11 cellular contexts compared by ENCODE assay signal in the genomic region with DNA sequence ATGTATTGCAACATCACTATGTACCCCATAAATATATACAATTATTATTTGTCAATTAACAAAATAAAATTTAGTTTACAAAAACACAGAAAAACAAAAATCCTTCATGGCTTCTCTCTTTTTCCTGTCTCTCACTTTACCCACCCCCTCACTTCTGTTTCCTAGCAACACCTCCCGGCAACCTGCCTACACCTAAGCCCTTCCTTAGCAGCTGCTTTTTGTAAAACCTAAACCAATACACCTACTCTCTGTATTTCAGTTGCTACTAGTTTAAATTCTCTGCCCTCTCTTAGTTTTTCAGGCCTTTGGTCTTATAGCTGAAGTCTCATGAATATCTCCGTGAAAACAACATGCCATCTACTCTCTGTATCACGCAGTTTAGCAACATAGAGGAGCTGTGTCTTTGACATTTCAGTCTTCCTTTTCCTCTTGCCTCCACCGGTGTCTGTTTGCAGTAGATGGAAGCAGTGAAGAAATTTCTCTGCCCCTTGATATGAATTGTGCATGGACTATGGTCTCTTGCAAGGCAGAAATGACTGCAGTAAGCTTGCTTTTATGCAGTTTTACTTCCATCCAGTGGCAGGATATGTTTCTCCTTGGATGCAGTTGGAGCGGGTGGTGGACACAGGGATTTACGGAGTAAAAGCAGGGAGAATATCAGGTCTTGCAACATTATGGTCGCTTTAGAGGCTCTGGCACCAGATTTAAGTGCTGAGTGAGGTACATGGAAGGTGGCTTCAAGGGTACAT. TPM values are rescaled to one million over a fixed set of nuclear protein-coding genes. Genes with fewer than 3 reads are reported as not detected.
DNase-seq lines count a peak whose midpoint lies in the region; ATAC-seq and TF ChIP-seq lines count a peak whose summit lies in the region.
"Had no signal": no experiment of that assay in that cellular context is flagged by ENCODE, and none has a peak within 500 bp of the region (broad histone marks: within the 10 kb centered on the region; RNA-seq: fewer than 3 reads in every experiment).

No MANE protein-coding gene starts in this region.

- H3K4me3 Mint-ChIP-seq in mesothelial cell of epicardium: no peak overlapping the region
- H3K4me3 Mint-ChIP-seq: CD4-positive, CD25-positive, alpha-beta regulatory T cell had no signal

- BruUV-seq in PC-9 (replicated peaks; lab: Mats Ljungman, UMichigan): no TSS peak

- CTCF ChIA-PET in PC-9 (lab: Charles Lee): interaction anchor here (0.5 kb wide), 1 partner anchor 66 kb away, joined by 5 read pairs; no protein-coding TSS in a partner anchor

- no peaks in the 10 kb centered on the region for H3F3A ChIP-seq in PC-9 (ENCODE audit: insufficient read depth, low read depth)

- no peak for TF ChIP-seq POLR2A in transverse colon (IDR thresholded peaks at IDR 0.05)

- no peaks in the 10 kb centered on the region for H3K79me2 ChIP-seq in PC-9 (ENCODE audit: low read depth)

- no peaks in the 10 kb centered on the region for H3K9me3 ChIP-seq in transverse colon
- no peaks in the 10 kb centered on the region for H3K9me3 ChIP-seq in PC-9 (ENCODE audit: insufficient read depth, low read depth)
- H3K9me3 ChIP-seq: esophagus squamous epithelium had no signal

- H3K9me2 ChIP-seq in PC-9 (ENCODE audit: insufficient read depth): no peaks in the 10 kb centered on the region

- intact Hi-C loops in transverse colon (cut with DNase I; ENCODE audit: low total_unique reads): no loop called here
- intact Hi-C loops in PC-9 (cut with micrococcal nuclease; ENCODE audit: unreplicated experiment): no loop called here

- DNase-seq in GM13976 (ENCODE audit: low spot score) (peak; percentile 39), NCI-H146 (lab: John Stamatoyannopoulos, UW) (peak; percentile 59), mesothelial cell of epicardium (ENCODE audit: low spot score in 2 of 2, unreplicated experiment in 2 of 2) (no peak), transverse colon (no peak), PC-9 (no peak), GM10266 (ENCODE audit: extremely low spot score) (no peak)
- DNase-seq: CD4-positive, CD25-positive, alpha-beta regulatory T cell; esophagus squamous epithelium; retina had no signal

- 69 to 74% methylated on average over 3 to 7 of the region's 7 CpGs for WGBS in transverse colon (ENCODE audit: low coverage in 1 of 2), 2 donors

- no peaks in the 10 kb centered on the region for H4K20me1 ChIP-seq in PC-9 (ENCODE audit: insufficient read depth)

- peaks cover 11% of the 10 kb centered on the region for H3K9me3 Mint-ChIP-seq in mesothelial cell of epicardium

- ATAC-seq in HG03439 (IDR thresholded peaks at IDR 0.05; ENCODE audit: unreplicated experiment): no peak

- no peak overlapping the region for H3K4me2 ChIP-seq in PC-9

- H3K4me1 Mint-ChIP-seq in mesothelial cell of epicardium: peaks cover 21% of the 10 kb centered on the region

- peak overlapping the region; percentile 31 for H3K27ac Mint-ChIP-seq in mesothelial cell of epicardium
- H3K27ac Mint-ChIP-seq: CD4-positive, CD25-positive, alpha-beta regulatory T cell had no signal

- no peak for TF ChIP-seq EP300 in transverse colon (IDR thresholded peaks at IDR 0.05; ENCODE audit: low read depth)

- no peaks in the 10 kb centered on the region for H3K27me3 ChIP-seq in transverse colon
- H3K27me3 ChIP-seq in PC-9 (ENCODE audit: insufficient read depth, low read depth): no peaks in the 10 kb centered on the region

- H3K36me3 ChIP-seq in transverse colon (no peaks in the 10 kb centered on the region), PC-9 (ENCODE audit: low read depth) (no peaks in the 10 kb centered on the region)
- H3K36me3 ChIP-seq: esophagus squamous epithelium had no signal

- H3K4me1 ChIP-seq in transverse colon (no peaks in the 10 kb centered on the region), PC-9 (replicated peaks; ENCODE audit: insufficient read depth) (peaks cover 7% of the 10 kb centered on the region; the same call in 1 of the 2 replicates)

- H3K27ac ChIP-seq in angular gyrus (ENCODE audit: low read depth, low read length): peak overlapping the region; percentile 72
- H3K27ac ChIP-seq in transverse colon: no peak overlapping the region
- H3K27ac ChIP-seq in PC-9: no peak overlapping the region

- POLR2A ChIA-PET in PC-9 (lab: Charles Lee; ENCODE audit: unreplicated experiment): interaction anchor here (0.6 to 0.7 kb wide), 2 partner anchors 18 to 339 kb away, joined by 3 to 5 read pairs; no protein-coding TSS in a partner anchor

- no peak overlapping the region for H2AFZ ChIP-seq in PC-9

- TF ChIP-seq CTCF in GM13976 (IDR thresholded peaks at IDR 0.05; ENCODE audit: borderline replicate concordance, control extremely low read depth, extremely low read depth, insufficient read depth, missing control alignments) (no peak), mesothelial cell of epicardium (IDR thresholded peaks at IDR 0.05; ENCODE audit: unreplicated experiment) (no peak), transverse colon (IDR thresholded peaks at IDR 0.05) (no peak), PC-9 (conservative IDR thresholded peaks at IDR 0.05) (no peak), GM10266 (IDR thresholded peaks at IDR 0.05; ENCODE audit: control insufficient read depth, insufficient read depth, low read depth, missing control alignments) (no peak)

- no peak overlapping the region for H3K4me3 ChIP-seq in transverse colon
- no peak overlapping the region for H3K4me3 ChIP-seq in PC-9
- H3K4me3 ChIP-seq: esophagus squamous epithelium had no signal

- in situ Hi-C loops in GM13976 (cut with MboI; ENCODE audit: low sequenced_read_pairs, unreplicated experiment) (no loop called here), transverse colon (cut with MboI; ENCODE audit: low pct_ligation_motif_present in 1 of 4, low pct_unique_long_range_greater_than_20kb in 1 of 4, low sequenced_read_pairs in 3 of 4) (no loop called here)

- H3K27me3 Mint-ChIP-seq in mesothelial cell of epicardium (ENCODE audit: low read depth): no peaks in the 10 kb centered on the region

- H3K36me3 Mint-ChIP-seq in mesothelial cell of epicardium: peaks cover 2% of the 10 kb centered on the region
- H3K36me3 Mint-ChIP-seq: CD4-positive, CD25-positive, alpha-beta regulatory T cell had no signal

RNA-seq across cellular contexts. Expression of a gene that starts 42.0 kb away (rescaled TPM):
- total RNA-seq in mesothelial cell of epicardium (45.7 to 49.5 TPM (median 47.6 TPM) in 3 replicates), transverse colon (1 to 10 TPM; 2.2 to 9.4 (median 6.6) TPM), PC-9 (2021) (19.6 and 21.5 TPM in 2 replicates)

Comparison
In these comparisons a context has a peak if more than half of its experiments do, and no peak if none do; other contexts are left out.
1. DNase-seq: peak in GM13976 (single experiment) and NCI-H146 (single experiment); none in mesothelial cell of epicardium (0 of 2), transverse colon (single experiment), PC-9 (0 of 2) and GM10266 (single experiment).